ENCODE assay signal across 16 cellular contexts in genomic region chr5:54093081-54093492, GRCh38.
DNase-seq lines count a peak whose midpoint lies in the region; ATAC-seq lines count a peak whose summit lies in the region.
"Had no signal": no experiment of that assay in that cellular context is flagged by ENCODE, and none has a peak within 500 bp of the region (broad histone marks: within the 10 kb centered on the region; RNA-seq: fewer than 3 reads in every experiment).

No MANE protein-coding gene starts in this region.

- ATAC-seq in HG02571 (IDR thresholded peaks at IDR 0.05; ENCODE audit: unreplicated experiment) = no peak
- ATAC-seq: mucosa of descending colon had no signal

- DNase-seq in NCI-H1092 treated with DMSO at 0.1 percent for 48 hours (lab: John Stamatoyannopoulos, UW) (peak; percentile 4), NCI-H1092 (lab: John Stamatoyannopoulos, UW) (no peak), HPDE6-E6E7 (ENCODE audit: extremely low spot score) (peak; percentile 15), RPMI8226 (peak; percentile 7), foreskin melanocyte (peak; percentile 91), mucosa of gallbladder (ENCODE audit: low spot score) (no peak)
- no peak for DNase-seq in activated naive CD4-positive, alpha-beta T cell treated with Interleukin-2 at 50 U/mL for 16 hours
- DNase-seq: DMS153; effector CD4-positive, alpha-beta T cell; mucosa of descending colon; NCI-H446 treated with DMSO at 0.1 percent for 48 hours; occipital lobe; sigmoid colon; stimulated activated CD4-positive, alpha-beta T cell treated with anti-CD3 and anti-CD28 coated beads, Interleukin-1b, Interleukin-23, amount 100 ng/mL, for 48 hours; T1000 had no signal

Comparison
In these comparisons a context has a peak if more than half of its experiments do, and no peak if none do; other contexts are left out.
1. DNase-seq: peak in NCI-H1092 treated with DMSO at 0.1 percent for 48 hours (single experiment), HPDE6-E6E7 (single experiment), RPMI8226 (single experiment) and foreskin melanocyte (single experiment); none in NCI-H1092 (single experiment), mucosa of gallbladder (single experiment) and activated naive CD4-positive, alpha-beta T cell treated with Interleukin-2 at 50 U/mL for 16 hours (single experiment).